ENCODE assay signal across 28 cellular contexts in the genomic region with DNA sequence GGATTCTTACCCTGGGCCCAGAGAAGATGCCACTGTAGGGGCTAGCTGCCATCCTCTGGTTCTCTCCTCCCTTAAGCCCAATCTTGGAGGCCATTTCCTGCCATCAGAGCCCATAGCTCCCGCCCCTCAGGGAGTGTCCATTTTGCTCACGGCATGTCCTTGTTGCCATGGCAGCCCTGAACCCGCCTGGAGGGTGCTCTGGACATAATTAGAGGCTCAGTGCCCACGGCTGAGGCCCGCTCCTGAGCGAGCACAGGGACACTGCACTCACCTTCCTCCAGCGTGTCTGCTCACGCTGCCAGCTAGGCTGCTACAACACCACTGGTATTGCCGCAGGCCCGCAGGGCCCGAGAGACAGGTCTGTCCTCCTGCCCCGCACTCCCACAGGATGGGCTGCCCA. TPM values are rescaled to one million over a fixed set of nuclear protein-coding genes. Genes with fewer than 3 reads are reported as not detected.
DNase-seq lines count a peak whose midpoint lies in the region; ATAC-seq and TF ChIP-seq lines count a peak whose summit lies in the region.
"Had no signal": no experiment of that assay in that cellular context is flagged by ENCODE, and none has a peak within 500 bp of the region (broad histone marks: within the 10 kb centered on the region; RNA-seq: fewer than 3 reads in every experiment).

No MANE protein-coding gene starts in this region.

- ATAC-seq in effector memory CD8-positive, alpha-beta T cell (replicated peaks), result no peak
- ATAC-seq: right cardiac atrium had no signal

- DNase-seq in NCI-H1417 (lab: John Stamatoyannopoulos, UW), result peak in 2 of 3 experiments; percentile 21 to 65
- no peak for DNase-seq in NCI-H1417 treated with DMSO at 0.1 percent for 48 hours (lab: John Stamatoyannopoulos, UW)
- DNase-seq in COR-L47 (lab: John Stamatoyannopoulos, UW), result peak; percentile 67
- peak; percentile 76 for DNase-seq in cerebellar cortex (ENCODE audit: low spot score)
- DNase-seq in neural progenitor cell (ENCODE audit: low spot score), result peak; percentile 24
- DNase-seq in kidney glomerular epithelial cell (lab: John Stamatoyannopoulos, UW), result no peak
- DNase-seq in effector memory CD8-positive, alpha-beta T cell, result no peak
- DNase-seq in HPDE6-E6E7 (ENCODE audit: extremely low spot score), result no peak
- DNase-seq: activated CD4-positive, CD25-positive, alpha-beta regulatory T cell treated with anti-CD3 and anti-CD28 coated beads, Interleukin-2, amount 50 U/mL, for 72 hours; AML-193; amniotic stem cell; DMS53; endodermal cell; GOT3; midbrain; MV-4-11; NCI-H187 treated with DMSO at 0.1 percent for 48 hours; NCI-H226; NCI-H82; PC-9; right cardiac atrium; SHP77; stomach had no signal

- no peak overlapping the region for H3K27ac Mint-ChIP-seq in neural progenitor cell
- peak overlapping the region in 1 of 2 donors; percentile 57 for H3K27ac Mint-ChIP-seq in effector memory CD8-positive, alpha-beta T cell
- H3K27ac Mint-ChIP-seq: endodermal cell, nephron, type B pancreatic cell had no signal

- no peak overlapping the region for H3K27ac ChIP-seq in neural progenitor cell
- H3K27ac ChIP-seq: 22Rv1, parathyroid adenoma, PC-9 had no signal

- H3K4me1 ChIP-seq in neural progenitor cell, result no peaks in the 10 kb centered on the region
- H3K4me1 ChIP-seq: parathyroid adenoma had no signal

- no peaks in the 10 kb centered on the region for H4K20me1 ChIP-seq in neural progenitor cell (ENCODE audit: low read depth)

- peaks cover 7% of the 10 kb centered on the region for H3K4me1 Mint-ChIP-seq in neural progenitor cell
- H3K4me1 Mint-ChIP-seq in effector memory CD8-positive, alpha-beta T cell (ENCODE audit: low read depth in 2 of 2), result peaks cover 5 to 8% of the 10 kb centered on the region in 2 donors
- H3K4me1 Mint-ChIP-seq: endodermal cell, nephron had no signal

- no peaks in the 10 kb centered on the region for H3K27me3 ChIP-seq in neural progenitor cell
- H3K27me3 ChIP-seq: stomach had no signal

- H3K4me2 ChIP-seq in neural progenitor cell, result no peak overlapping the region
- H3K4me2 ChIP-seq: PC-9 had no signal

- no peaks in the 10 kb centered on the region for H3K79me2 ChIP-seq in neural progenitor cell (ENCODE audit: low read depth)
- H3K79me2 ChIP-seq: parathyroid adenoma had no signal

- H3K9ac ChIP-seq in neural progenitor cell, result no peak overlapping the region
- H3K9ac ChIP-seq: parathyroid adenoma had no signal

- H3K36me3 ChIP-seq in neural progenitor cell, result no peaks in the 10 kb centered on the region

- no peak overlapping the region for H2AFZ ChIP-seq in neural progenitor cell (replicated peaks)
- H2AFZ ChIP-seq: parathyroid adenoma, PC-9 had no signal

- H3F3A ChIP-seq in neural progenitor cell (ENCODE audit: low read depth), result no peaks in the 10 kb centered on the region

- no peak overlapping the region for H3K4me3 Mint-ChIP-seq in neural progenitor cell
- no peak overlapping the region for H3K4me3 Mint-ChIP-seq in effector memory CD8-positive, alpha-beta T cell
- H3K4me3 Mint-ChIP-seq: endodermal cell, nephron, type B pancreatic cell had no signal

- no peaks in the 10 kb centered on the region for H3K27me3 Mint-ChIP-seq in neural progenitor cell (ENCODE audit: insufficient read depth, low read depth)
- H3K27me3 Mint-ChIP-seq in effector memory CD8-positive, alpha-beta T cell, result no peaks in the 10 kb centered on the region
- H3K27me3 Mint-ChIP-seq: type B pancreatic cell had no signal

- H3K9me3 Mint-ChIP-seq in neural progenitor cell, result no peaks in the 10 kb centered on the region
- H3K9me3 Mint-ChIP-seq in effector memory CD8-positive, alpha-beta T cell, result no peaks in the 10 kb centered on the region
- H3K9me3 Mint-ChIP-seq: endodermal cell, nephron, type B pancreatic cell had no signal

- peaks cover 10% of the 10 kb centered on the region for H3K36me3 Mint-ChIP-seq in neural progenitor cell
- peaks cover 71% of the 10 kb centered on the region for H3K36me3 Mint-ChIP-seq in effector memory CD8-positive, alpha-beta T cell (ENCODE audit: insufficient read depth)

- no peak overlapping the region for H3K4me3 ChIP-seq in neural progenitor cell
- H3K4me3 ChIP-seq: coronary artery, PC-9, stomach had no signal

- H3K9me3 ChIP-seq in neural progenitor cell (ENCODE audit: low read depth), result no peaks in the 10 kb centered on the region
- H3K9me3 ChIP-seq: stomach had no signal

- no peak for TF ChIP-seq CTCF in neural progenitor cell (IDR thresholded peaks at IDR 0.05)

RNA-seq across cellular contexts. Expression of gene SUSD2, which starts 11.1 kb away (rescaled TPM):
- 0.02 and 0.25 TPM in 2 replicates for total RNA-seq in neural progenitor cell (ENCODE audit: low replicate concordance)

Comparison
In these comparisons a context has a peak if more than half of its experiments do, and no peak if none do; other contexts are left out.
1. DNase-seq: peak in NCI-H1417 (2 of 3), COR-L47 (single experiment), cerebellar cortex (single experiment) and neural progenitor cell (single experiment); none in NCI-H1417 treated with DMSO at 0.1 percent for 48 hours (single experiment), kidney glomerular epithelial cell (single experiment), effector memory CD8-positive, alpha-beta T cell (0 of 3) and HPDE6-E6E7 (single experiment).